In the genomic region with DNA sequence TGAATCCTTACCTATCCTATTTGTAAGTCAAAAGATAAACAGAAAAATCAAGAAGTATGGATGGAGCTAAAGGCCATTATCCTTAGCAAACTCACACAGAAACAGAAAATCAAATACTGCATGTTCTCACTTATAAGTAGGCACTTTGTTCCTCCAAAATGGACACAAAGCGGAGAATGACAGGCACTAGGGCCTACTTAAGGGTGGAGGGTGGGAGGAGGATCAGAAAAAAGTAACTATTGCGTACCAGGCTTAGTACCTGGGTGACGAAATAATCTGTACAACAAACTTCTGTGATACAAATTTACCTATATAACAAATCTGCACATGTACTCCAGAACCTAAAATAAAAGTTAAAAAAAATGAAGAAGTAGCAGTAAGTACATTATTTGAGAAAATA, we compare ENCODE assay signal across 9 cellular contexts.
"Had no signal": no experiment of that assay in that cellular context is flagged by ENCODE, and none has a peak within 500 bp of the region (broad histone marks: within the 10 kb centered on the region; RNA-seq: fewer than 3 reads in every experiment).

No MANE protein-coding gene starts in this region.

- H2AFZ ChIP-seq: GM23248, GM23338 had no signal

- H3K9me3 ChIP-seq: HAP-1 had no signal

- H3K9ac ChIP-seq: GM23248 had no signal

- ATAC-seq: GM23338, HCT116 had no signal

- H3K27ac ChIP-seq: GM23248 had no signal

- H3K36me3 ChIP-seq: HAP-1 had no signal

- DNase-seq: GM23248, GOT3, H7, H9, HCEC 1CT, HFFc6 had no signal

- H3K4me2 ChIP-seq: GM23338 had no signal

- H3K4me3 ChIP-seq: GM23248, GM23338, HAP-1 had no signal
